In the genomic region with DNA sequence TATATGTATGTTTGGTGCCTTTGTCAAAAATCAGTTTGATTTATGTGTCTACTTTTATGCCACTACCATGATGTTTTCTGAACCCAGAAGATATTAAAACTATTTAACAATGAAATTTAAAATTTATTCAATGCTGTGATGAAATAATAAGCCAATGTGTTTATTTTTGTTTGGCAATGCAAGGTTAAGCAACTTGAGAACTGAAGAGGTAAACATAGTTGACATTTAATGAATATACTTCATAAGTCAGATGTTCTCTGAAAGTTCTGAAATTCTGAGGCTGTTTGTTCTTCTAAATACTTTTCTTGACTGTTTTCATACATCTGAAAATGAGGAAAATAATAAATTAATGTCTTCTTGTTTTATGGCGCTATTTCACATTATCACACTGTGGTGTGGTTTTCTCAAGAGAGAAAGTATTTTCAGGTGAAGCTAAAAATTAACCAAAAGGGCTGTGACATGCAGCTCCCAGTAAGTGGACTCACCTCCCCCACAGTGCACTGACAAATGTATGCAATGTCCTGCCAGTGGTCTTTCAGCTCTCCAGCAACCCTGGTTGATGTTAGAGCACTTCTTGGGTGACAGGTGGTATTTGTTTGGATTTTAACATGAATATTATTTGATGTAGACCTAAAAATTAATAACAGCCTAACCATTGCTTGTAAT, we compare ENCODE assay signal across 1 cellular context.
TF ChIP-seq lines count a peak whose summit lies in the region.

No MANE protein-coding gene starts in this region.

TF ChIP-seq in HepG2, 621 proteins besides CTCF, POLR2A, EP300 and RAD21 (continued from another document):
- TF ChIP-seq, protein P1, sequence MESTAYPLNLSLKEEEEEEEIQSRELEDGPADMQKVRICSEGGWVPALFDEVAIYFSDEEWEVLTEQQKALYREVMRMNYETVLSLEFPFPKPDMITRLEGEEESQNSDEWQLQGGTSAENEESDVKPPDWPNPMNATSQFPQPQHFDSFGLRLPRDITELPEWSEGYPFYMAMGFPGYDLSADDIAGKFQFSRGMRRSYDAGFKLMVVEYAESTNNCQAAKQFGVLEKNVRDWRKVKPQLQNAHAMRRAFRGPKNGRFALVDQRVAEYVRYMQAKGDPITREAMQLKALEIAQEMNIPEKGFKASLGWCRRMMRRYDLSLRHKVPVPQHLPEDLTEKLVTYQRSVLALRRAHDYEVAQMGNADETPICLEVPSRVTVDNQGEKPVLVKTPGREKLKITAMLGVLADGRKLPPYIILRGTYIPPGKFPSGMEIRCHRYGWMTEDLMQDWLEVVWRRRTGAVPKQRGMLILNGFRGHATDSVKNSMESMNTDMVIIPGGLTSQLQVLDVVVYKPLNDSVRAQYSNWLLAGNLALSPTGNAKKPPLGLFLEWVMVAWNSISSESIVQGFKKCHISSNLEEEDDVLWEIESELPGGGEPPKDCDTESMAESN (CRISPR knock-in tag; conservative IDR thresholded peaks at IDR 0.05), result no peak
- TF ChIP-seq, protein P2, sequence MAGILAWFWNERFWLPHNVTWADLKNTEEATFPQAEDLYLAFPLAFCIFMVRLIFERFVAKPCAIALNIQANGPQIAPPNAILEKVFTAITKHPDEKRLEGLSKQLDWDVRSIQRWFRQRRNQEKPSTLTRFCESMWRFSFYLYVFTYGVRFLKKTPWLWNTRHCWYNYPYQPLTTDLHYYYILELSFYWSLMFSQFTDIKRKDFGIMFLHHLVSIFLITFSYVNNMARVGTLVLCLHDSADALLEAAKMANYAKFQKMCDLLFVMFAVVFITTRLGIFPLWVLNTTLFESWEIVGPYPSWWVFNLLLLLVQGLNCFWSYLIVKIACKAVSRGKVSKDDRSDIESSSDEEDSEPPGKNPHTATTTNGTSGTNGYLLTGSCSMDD (CRISPR knock-in tag; IDR thresholded peaks at IDR 0.05), result no peak
TF ChIP-seq in HepG2: peak in this region for 0.
